ENCODE assay signal across 16 cellular contexts in genomic region chr2:241029599-241030332, GRCh38. TPM values are rescaled to one million over a fixed set of nuclear protein-coding genes. Genes with fewer than 3 reads are reported as not detected.
DNase-seq lines count a peak whose midpoint lies in the region; ATAC-seq and TF ChIP-seq lines count a peak whose summit lies in the region.
"Had no signal": no experiment of that assay in that cellular context is flagged by ENCODE, and none has a peak within 500 bp of the region (broad histone marks: within the 10 kb centered on the region; RNA-seq: fewer than 3 reads in every experiment).

No MANE protein-coding gene starts in this region.

- TF ChIP-seq POLR2A in sigmoid colon (IDR thresholded peaks at IDR 0.05) (no peak), gastrocnemius medialis (IDR thresholded peaks at IDR 0.05) (no peak)

- no peak for TF ChIP-seq CTCF in activated CD8-positive, alpha-beta T cell treated with anti-CD3 and anti-CD28 coated beads for 36 hours (IDR thresholded peaks at IDR 0.05)
- TF ChIP-seq CTCF in sigmoid colon (IDR thresholded peaks at IDR 0.05) (no peak), gastrocnemius medialis (IDR thresholded peaks at IDR 0.05 in 4 of 5, conservative IDR thresholded peaks at IDR 0.05 in 1 of 5) (no peak)

- H3K27me3 Mint-ChIP-seq in activated CD8-positive, alpha-beta T cell treated with anti-CD3 and anti-CD28 coated beads, Interleukin-2, amount 10 ng/mL, durations not matched to agents 7 days and 5 days (ENCODE audit: low read depth) = no peaks in the 10 kb centered on the region
- H3K27me3 Mint-ChIP-seq in activated CD8-positive, alpha-beta T cell treated with anti-CD3 and anti-CD28 coated beads for 36 hours = no peaks in the 10 kb centered on the region

- POLR2A ChIA-PET in activated CD8-positive, alpha-beta T cell treated with anti-CD3 and anti-CD28 coated beads, Interleukin-2, amount 10 ng/mL, durations not matched to agents 7 days and 5 days (lab: Charles Lee) = no interaction called here
- POLR2A ChIA-PET in activated CD8-positive, alpha-beta T cell treated with anti-CD3 and anti-CD28 coated beads for 36 hours (lab: Charles Lee) = no interaction called here

- no peaks in the 10 kb centered on the region for H3K4me1 Mint-ChIP-seq in activated CD8-positive, alpha-beta T cell treated with anti-CD3 and anti-CD28 coated beads, Interleukin-2, amount 10 ng/mL, durations not matched to agents 7 days and 5 days (ENCODE audit: low read depth)
- no peaks in the 10 kb centered on the region for H3K4me1 Mint-ChIP-seq in activated CD8-positive, alpha-beta T cell treated with anti-CD3 and anti-CD28 coated beads for 36 hours (ENCODE audit: low read depth)
- H3K4me1 Mint-ChIP-seq: GM23338 had no signal

- H4K20me1 ChIP-seq in BLaER1 = no peaks in the 10 kb centered on the region

- no peak for ATAC-seq in activated CD8-positive, alpha-beta T cell treated with anti-CD3 and anti-CD28 coated beads, Interleukin-2, amount 10 ng/mL, durations not matched to agents 7 days and 5 days
- no peak for ATAC-seq in activated CD8-positive, alpha-beta T cell treated with anti-CD3 and anti-CD28 coated beads for 36 hours
- peak; percentile 29 for ATAC-seq in left lobe of liver
- no peak for ATAC-seq in GM18519 (IDR thresholded peaks at IDR 0.05; ENCODE audit: low FRiP score, unreplicated experiment)
- ATAC-seq in gastrocnemius medialis = no peak
- ATAC-seq: GM23338 had no signal

- no peak overlapping the region for H3K9ac ChIP-seq in BLaER1

- TF ChIP-seq EP300 in sigmoid colon (IDR thresholded peaks at IDR 0.05) = no peak

- H3K27me3 ChIP-seq in BLaER1 (no peaks in the 10 kb centered on the region), sigmoid colon (no peaks in the 10 kb centered on the region), gastrocnemius medialis (no peaks in the 10 kb centered on the region)

- H3K27ac ChIP-seq in BLaER1 (no peak overlapping the region), sigmoid colon (no peak overlapping the region), gastrocnemius medialis (no peak overlapping the region)

- CTCF ChIA-PET in activated CD8-positive, alpha-beta T cell treated with anti-CD3 and anti-CD28 coated beads, Interleukin-2, amount 10 ng/mL, durations not matched to agents 7 days and 5 days (lab: Charles Lee) = no interaction called here
- CTCF ChIA-PET in activated CD8-positive, alpha-beta T cell treated with anti-CD3 and anti-CD28 coated beads for 36 hours (lab: Charles Lee) = no interaction called here

- peaks cover 24% of the 10 kb centered on the region for H3K4me1 ChIP-seq in BLaER1
- H3K4me1 ChIP-seq in sigmoid colon = no peaks in the 10 kb centered on the region
- no peaks in the 10 kb centered on the region for H3K4me1 ChIP-seq in gastrocnemius medialis

- H3K4me3 ChIP-seq in BLaER1 (no peak overlapping the region), sigmoid colon (no peak overlapping the region), gastrocnemius medialis (no peak overlapping the region)
- H3K4me3 ChIP-seq: GM23338 had no signal

- peak overlapping the region; percentile 54 for H3K4me2 ChIP-seq in BLaER1
- H3K4me2 ChIP-seq: GM23338 had no signal

- peaks cover 26% of the 10 kb centered on the region for H3K9me3 ChIP-seq in BLaER1
- peaks cover 0 to 10% (median 3%) of the 10 kb centered on the region in 4 donors for H3K9me3 ChIP-seq in sigmoid colon
- peaks cover 0 to 7% (median 0%) of the 10 kb centered on the region in 3 donors for H3K9me3 ChIP-seq in gastrocnemius medialis

- no peak overlapping the region for H3K4me3 Mint-ChIP-seq in activated CD8-positive, alpha-beta T cell treated with anti-CD3 and anti-CD28 coated beads, Interleukin-2, amount 10 ng/mL, durations not matched to agents 7 days and 5 days
- no peak overlapping the region for H3K4me3 Mint-ChIP-seq in activated CD8-positive, alpha-beta T cell treated with anti-CD3 and anti-CD28 coated beads for 36 hours
- H3K4me3 Mint-ChIP-seq: GM23338 had no signal

- in situ Hi-C loops in gastrocnemius medialis (cut with MboI; ENCODE audit: low sequenced_read_pairs in 4 of 4) = no loop called here

- no peak overlapping the region for H3K27ac Mint-ChIP-seq in activated CD8-positive, alpha-beta T cell treated with anti-CD3 and anti-CD28 coated beads, Interleukin-2, amount 10 ng/mL, durations not matched to agents 7 days and 5 days
- H3K27ac Mint-ChIP-seq in activated CD8-positive, alpha-beta T cell treated with anti-CD3 and anti-CD28 coated beads for 36 hours = no peak overlapping the region
- H3K27ac Mint-ChIP-seq: GM23338 had no signal

- H3K9me3 Mint-ChIP-seq in activated CD8-positive, alpha-beta T cell treated with anti-CD3 and anti-CD28 coated beads, Interleukin-2, amount 10 ng/mL, durations not matched to agents 7 days and 5 days (ENCODE audit: insufficient read depth) = peaks cover 22% of the 10 kb centered on the region
- H3K9me3 Mint-ChIP-seq in activated CD8-positive, alpha-beta T cell treated with anti-CD3 and anti-CD28 coated beads for 36 hours = peaks cover 18% of the 10 kb centered on the region

- no peaks in the 10 kb centered on the region for H3K36me3 ChIP-seq in BLaER1
- no peaks in the 10 kb centered on the region for H3K36me3 ChIP-seq in sigmoid colon
- H3K36me3 ChIP-seq in gastrocnemius medialis = peaks cover 0 to 36% of the 10 kb centered on the region in 2 donors

- H3K36me3 Mint-ChIP-seq in activated CD8-positive, alpha-beta T cell treated with anti-CD3 and anti-CD28 coated beads, Interleukin-2, amount 10 ng/mL, durations not matched to agents 7 days and 5 days (ENCODE audit: low read depth) = peaks cover 9% of the 10 kb centered on the region
- H3K36me3 Mint-ChIP-seq in activated CD8-positive, alpha-beta T cell treated with anti-CD3 and anti-CD28 coated beads for 36 hours (ENCODE audit: low read depth) = peaks cover 8% of the 10 kb centered on the region

- peak; percentile 17 for DNase-seq in activated CD8-positive, alpha-beta T cell treated with anti-CD3 and anti-CD28 coated beads, Interleukin-2, amount 10 ng/mL, durations not matched to agents 7 days and 5 days
- DNase-seq in activated CD8-positive, alpha-beta T cell treated with anti-CD3 and anti-CD28 coated beads for 36 hours = no peak
- peak; percentile 43 for DNase-seq in left lobe of liver (ENCODE audit: low spot score)
- peak; percentile 52 for DNase-seq in sigmoid colon
- DNase-seq in mucosa of gallbladder (ENCODE audit: low spot score) = no peak
- no peak for DNase-seq in gastrocnemius medialis
- DNase-seq: 8988T, C1 segment of cervical spinal cord, DND-41, KBM-7, NCI-H1417 treated with DMSO at 0.1 percent for 48 hours, NCI-H1930, NCI-H526 treated with DMSO at 0.1 percent for 48 hours had no signal

- intact Hi-C loops in activated CD8-positive, alpha-beta T cell treated with anti-CD3 and anti-CD28 coated beads for 36 hours (cut with micrococcal nuclease) = no loop called here
- intact Hi-C loops in sigmoid colon (cut with DNase I) = no loop called here
- intact Hi-C loops in gastrocnemius medialis (cut with DNase I; ENCODE audit: low total_unique reads) = no loop called here

- 89% methylated on average over 17 of the region's 17 CpGs for whole genome bisulfite sequencing in sigmoid colon, 2 donors

RNA-seq across cellular contexts. Expression of gene SNED1, which starts 31.3 kb away (rescaled TPM):
- total RNA-seq in activated CD8-positive, alpha-beta T cell treated with anti-CD3 and anti-CD28 coated beads, Interleukin-2, amount 10 ng/mL, durations not matched to agents 7 days and 5 days = 1 to 10 TPM; 3.4 to 3.5 TPM
- 1 to 10 TPM; 1.4 to 1.8 TPM for total RNA-seq in activated CD8-positive, alpha-beta T cell treated with anti-CD3 and anti-CD28 coated beads for 36 hours
- total RNA-seq in left lobe of liver (34.9 TPM), sigmoid colon (10 to 100 TPM in 3 of 4 donors, 1 to 10 TPM in 1; 8.3 to 37.1 (median 17.0) TPM), mucosa of gallbladder (40.9 TPM), gastrocnemius medialis (10 to 100 TPM; 16.4 to 56.2 (median 43.5) TPM)
- 1 to 10 TPM in 2 of 3 donors, under 1 TPM in 1; 0.69 to 6.3 (median 3.0) TPM for polyA plus RNA-seq in sigmoid colon

Comparison
In these comparisons a context has a peak if more than half of its experiments do, and no peak if none do; other contexts are left out.
1. DNase-seq: peak in activated CD8-positive, alpha-beta T cell treated with anti-CD3 and anti-CD28 coated beads, Interleukin-2, amount 10 ng/mL, durations not matched to agents 7 days and 5 days (single experiment), left lobe of liver (single experiment) and sigmoid colon (single experiment); none in activated CD8-positive, alpha-beta T cell treated with anti-CD3 and anti-CD28 coated beads for 36 hours (single experiment), mucosa of gallbladder (single experiment) and gastrocnemius medialis (0 of 2).